Comparison of ENCODE assay signal across 1 cellular context in the genomic region with DNA sequence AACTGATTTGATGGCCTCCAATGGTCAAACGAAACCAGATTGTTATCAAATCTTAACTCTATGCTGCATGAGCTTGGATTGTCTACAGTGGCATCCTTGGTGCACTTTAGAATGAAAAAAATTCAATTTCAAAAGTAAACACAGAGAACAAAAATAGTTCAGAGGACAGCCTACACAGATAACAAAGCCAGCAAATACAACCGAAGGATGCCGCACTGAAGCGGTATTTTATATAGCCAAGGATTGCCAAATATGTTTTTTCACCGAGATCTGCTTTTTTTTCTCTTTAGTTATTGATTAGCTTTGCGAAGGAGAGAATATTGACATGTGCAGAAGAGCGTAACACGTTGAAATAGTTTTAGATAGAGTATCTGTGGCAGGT.
TF ChIP-seq lines count a peak whose summit lies in the region.

No MANE protein-coding gene starts in this region.

TF ChIP-seq in GM23338, 12 proteins besides CTCF, POLR2A, EP300 and RAD21 (continued from another document):
- TF ChIP-seq, protein P1, sequence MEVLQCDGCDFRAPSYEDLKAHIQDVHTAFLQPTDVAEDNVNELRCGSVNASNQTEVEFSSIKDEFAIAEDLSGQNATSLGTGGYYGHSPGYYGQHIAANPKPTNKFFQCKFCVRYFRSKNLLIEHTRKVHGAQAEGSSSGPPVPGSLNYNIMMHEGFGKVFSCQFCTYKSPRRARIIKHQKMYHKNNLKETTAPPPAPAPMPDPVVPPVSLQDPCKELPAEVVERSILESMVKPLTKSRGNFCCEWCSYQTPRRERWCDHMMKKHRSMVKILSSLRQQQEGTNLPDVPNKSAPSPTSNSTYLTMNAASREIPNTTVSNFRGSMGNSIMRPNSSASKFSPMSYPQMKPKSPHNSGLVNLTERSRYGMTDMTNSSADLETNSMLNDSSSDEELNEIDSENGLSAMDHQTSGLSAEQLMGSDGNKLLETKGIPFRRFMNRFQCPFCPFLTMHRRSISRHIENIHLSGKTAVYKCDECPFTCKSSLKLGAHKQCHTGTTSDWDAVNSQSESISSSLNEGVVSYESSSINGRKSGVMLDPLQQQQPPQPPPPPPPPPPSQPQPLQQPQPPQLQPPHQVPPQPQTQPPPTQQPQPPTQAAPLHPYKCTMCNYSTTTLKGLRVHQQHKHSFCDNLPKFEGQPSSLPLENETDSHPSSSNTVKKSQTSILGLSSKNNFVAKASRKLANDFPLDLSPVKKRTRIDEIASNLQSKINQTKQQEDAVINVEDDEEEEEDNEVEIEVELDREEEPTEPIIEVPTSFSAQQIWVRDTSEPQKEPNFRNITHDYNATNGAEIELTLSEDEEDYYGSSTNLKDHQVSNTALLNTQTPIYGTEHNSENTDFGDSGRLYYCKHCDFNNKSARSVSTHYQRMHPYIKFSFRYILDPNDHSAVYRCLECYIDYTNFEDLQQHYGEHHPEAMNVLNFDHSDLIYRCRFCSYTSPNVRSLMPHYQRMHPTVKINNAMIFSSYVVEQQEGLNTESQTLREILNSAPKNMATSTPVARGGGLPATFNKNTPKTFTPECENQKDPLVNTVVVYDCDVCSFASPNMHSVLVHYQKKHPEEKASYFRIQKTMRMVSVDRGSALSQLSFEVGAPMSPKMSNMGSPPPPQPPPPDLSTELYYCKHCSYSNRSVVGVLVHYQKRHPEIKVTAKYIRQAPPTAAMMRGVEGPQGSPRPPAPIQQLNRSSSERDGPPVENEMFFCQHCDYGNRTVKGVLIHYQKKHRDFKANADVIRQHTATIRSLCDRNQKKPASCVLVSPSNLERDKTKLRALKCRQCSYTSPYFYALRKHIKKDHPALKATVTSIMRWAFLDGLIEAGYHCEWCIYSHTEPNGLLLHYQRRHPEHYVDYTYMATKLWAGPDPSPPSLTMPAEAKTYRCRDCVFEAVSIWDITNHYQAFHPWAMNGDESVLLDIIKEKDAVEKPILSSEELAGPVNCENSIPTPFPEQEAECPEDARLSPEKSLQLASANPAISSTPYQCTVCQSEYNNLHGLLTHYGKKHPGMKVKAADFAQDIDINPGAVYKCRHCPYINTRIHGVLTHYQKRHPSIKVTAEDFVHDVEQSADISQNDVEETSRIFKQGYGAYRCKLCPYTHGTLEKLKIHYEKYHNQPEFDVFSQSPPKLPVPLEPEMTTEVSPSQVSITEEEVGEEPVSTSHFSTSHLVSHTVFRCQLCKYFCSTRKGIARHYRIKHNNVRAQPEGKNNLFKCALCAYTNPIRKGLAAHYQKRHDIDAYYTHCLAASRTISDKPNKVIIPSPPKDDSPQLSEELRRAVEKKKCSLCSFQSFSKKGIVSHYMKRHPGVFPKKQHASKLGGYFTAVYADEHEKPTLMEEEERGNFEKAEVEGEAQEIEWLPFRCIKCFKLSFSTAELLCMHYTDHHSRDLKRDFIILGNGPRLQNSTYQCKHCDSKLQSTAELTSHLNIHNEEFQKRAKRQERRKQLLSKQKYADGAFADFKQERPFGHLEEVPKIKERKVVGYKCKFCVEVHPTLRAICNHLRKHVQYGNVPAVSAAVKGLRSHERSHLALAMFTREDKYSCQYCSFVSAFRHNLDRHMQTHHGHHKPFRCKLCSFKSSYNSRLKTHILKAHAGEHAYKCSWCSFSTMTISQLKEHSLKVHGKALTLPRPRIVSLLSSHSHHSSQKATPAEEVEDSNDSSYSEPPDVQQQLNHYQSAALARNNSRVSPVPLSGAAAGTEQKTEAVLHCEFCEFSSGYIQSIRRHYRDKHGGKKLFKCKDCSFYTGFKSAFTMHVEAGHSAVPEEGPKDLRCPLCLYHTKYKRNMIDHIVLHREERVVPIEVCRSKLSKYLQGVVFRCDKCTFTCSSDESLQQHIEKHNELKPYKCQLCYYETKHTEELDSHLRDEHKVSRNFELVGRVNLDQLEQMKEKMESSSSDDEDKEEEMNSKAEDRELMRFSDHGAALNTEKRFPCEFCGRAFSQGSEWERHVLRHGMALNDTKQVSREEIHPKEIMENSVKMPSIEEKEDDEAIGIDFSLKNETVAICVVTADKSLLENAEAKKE (CRISPR knock-in tag; IDR thresholded peaks at IDR 0.05): no peak
- TF ChIP-seq ZNF114 (CRISPR knock-in tag; IDR thresholded peaks at IDR 0.05) (no peak), JUNB (IDR thresholded peaks at IDR 0.05; ENCODE audit: unreplicated experiment) (no peak), EZH2 (IDR thresholded peaks at IDR 0.05; ENCODE audit: low read depth, unreplicated experiment) (no peak)
- TF ChIP-seq, protein P2, sequence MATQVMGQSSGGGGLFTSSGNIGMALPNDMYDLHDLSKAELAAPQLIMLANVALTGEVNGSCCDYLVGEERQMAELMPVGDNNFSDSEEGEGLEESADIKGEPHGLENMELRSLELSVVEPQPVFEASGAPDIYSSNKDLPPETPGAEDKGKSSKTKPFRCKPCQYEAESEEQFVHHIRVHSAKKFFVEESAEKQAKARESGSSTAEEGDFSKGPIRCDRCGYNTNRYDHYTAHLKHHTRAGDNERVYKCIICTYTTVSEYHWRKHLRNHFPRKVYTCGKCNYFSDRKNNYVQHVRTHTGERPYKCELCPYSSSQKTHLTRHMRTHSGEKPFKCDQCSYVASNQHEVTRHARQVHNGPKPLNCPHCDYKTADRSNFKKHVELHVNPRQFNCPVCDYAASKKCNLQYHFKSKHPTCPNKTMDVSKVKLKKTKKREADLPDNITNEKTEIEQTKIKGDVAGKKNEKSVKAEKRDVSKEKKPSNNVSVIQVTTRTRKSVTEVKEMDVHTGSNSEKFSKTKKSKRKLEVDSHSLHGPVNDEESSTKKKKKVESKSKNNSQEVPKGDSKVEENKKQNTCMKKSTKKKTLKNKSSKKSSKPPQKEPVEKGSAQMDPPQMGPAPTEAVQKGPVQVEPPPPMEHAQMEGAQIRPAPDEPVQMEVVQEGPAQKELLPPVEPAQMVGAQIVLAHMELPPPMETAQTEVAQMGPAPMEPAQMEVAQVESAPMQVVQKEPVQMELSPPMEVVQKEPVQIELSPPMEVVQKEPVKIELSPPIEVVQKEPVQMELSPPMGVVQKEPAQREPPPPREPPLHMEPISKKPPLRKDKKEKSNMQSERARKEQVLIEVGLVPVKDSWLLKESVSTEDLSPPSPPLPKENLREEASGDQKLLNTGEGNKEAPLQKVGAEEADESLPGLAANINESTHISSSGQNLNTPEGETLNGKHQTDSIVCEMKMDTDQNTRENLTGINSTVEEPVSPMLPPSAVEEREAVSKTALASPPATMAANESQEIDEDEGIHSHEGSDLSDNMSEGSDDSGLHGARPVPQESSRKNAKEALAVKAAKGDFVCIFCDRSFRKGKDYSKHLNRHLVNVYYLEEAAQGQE (IDR thresholded peaks at IDR 0.05; ENCODE audit: unreplicated experiment): no peak
TF ChIP-seq in GM23338: peak in this region for 0.
